In genomic region chr14:23447634-23448353, GRCh38 we compare ENCODE assay signal across 1 cellular context.
TF ChIP-seq lines count a peak whose summit lies in the region.

No MANE protein-coding gene starts in this region.

TF ChIP-seq in H1, 55 proteins besides CTCF, POLR2A, EP300 and RAD21:
- TF ChIP-seq MAFK (IDR thresholded peaks at IDR 0.05; ENCODE audit: low read depth, low read length) (no peak), RFX5 (IDR thresholded peaks at IDR 0.05; ENCODE audit: borderline replicate concordance, low read depth, low read length) (no peak), KDM4A (IDR thresholded peaks at IDR 0.05; ENCODE audit: low read depth, low read length, severe bottlenecking) (no peak)
TF ChIP-seq in H1: peak in this region for 0.
